Comparison of ENCODE assay signal across 18 cellular contexts in genomic region chr4:1797861-1798529, GRCh38.
"Had no signal": no experiment of that assay in that cellular context is flagged by ENCODE, and none has a peak within 500 bp of the region (broad histone marks: within the 10 kb centered on the region; RNA-seq: fewer than 3 reads in every experiment).

No MANE protein-coding gene starts in this region.

- H3K27me3 ChIP-seq: cardiac muscle cell had no signal

- H3K9me3 Mint-ChIP-seq: activated CD4-positive, alpha-beta memory T cell treated with anti-CD3 and anti-CD28 coated beads for 36 hours; activated naive CD8-positive, alpha-beta T cell treated with anti-CD3 and anti-CD28 coated beads, Interleukin-2, amount 10 ng/mL, durations not matched to agents 7 days and 5 days; activated T-cell treated with anti-CD3 and anti-CD28 coated beads, Interleukin-2, amount 50 U/mL, for 72 hours; neural progenitor cell had no signal

- H3K4me3 Mint-ChIP-seq: activated CD4-positive, alpha-beta memory T cell treated with anti-CD3 and anti-CD28 coated beads for 36 hours; activated naive CD8-positive, alpha-beta T cell treated with anti-CD3 and anti-CD28 coated beads, Interleukin-2, amount 10 ng/mL, durations not matched to agents 7 days and 5 days; activated T-cell treated with anti-CD3 and anti-CD28 coated beads, Interleukin-2, amount 50 U/mL, for 72 hours; neural progenitor cell had no signal

- H3K27ac Mint-ChIP-seq: activated CD4-positive, alpha-beta memory T cell treated with anti-CD3 and anti-CD28 coated beads for 36 hours; activated naive CD8-positive, alpha-beta T cell treated with anti-CD3 and anti-CD28 coated beads, Interleukin-2, amount 10 ng/mL, durations not matched to agents 7 days and 5 days; activated T-cell treated with anti-CD3 and anti-CD28 coated beads, Interleukin-2, amount 50 U/mL, for 72 hours; neural progenitor cell had no signal

- H3K4me1 Mint-ChIP-seq: activated naive CD8-positive, alpha-beta T cell treated with anti-CD3 and anti-CD28 coated beads, Interleukin-2, amount 10 ng/mL, durations not matched to agents 7 days and 5 days had no signal

- H3K36me3 Mint-ChIP-seq: activated CD4-positive, alpha-beta memory T cell treated with anti-CD3 and anti-CD28 coated beads for 36 hours; activated naive CD8-positive, alpha-beta T cell treated with anti-CD3 and anti-CD28 coated beads, Interleukin-2, amount 10 ng/mL, durations not matched to agents 7 days and 5 days had no signal

- H3K4me2 ChIP-seq: neural progenitor cell had no signal

- DNase-seq: activated CD4-positive, alpha-beta memory T cell treated with anti-CD3 and anti-CD28 coated beads for 36 hours; activated naive CD8-positive, alpha-beta T cell treated with anti-CD3 and anti-CD28 coated beads, Interleukin-2, amount 10 ng/mL, durations not matched to agents 7 days and 5 days; activated T-cell treated with anti-CD3 and anti-CD28 coated beads, Interleukin-2, amount 50 U/mL, for 72 hours; esophagus squamous epithelium; foreskin fibroblast; heart left ventricle; islet precursor cell; left ventricle myocardium superior; sigmoid colon; stimulated activated CD4-positive, alpha-beta T cell treated with anti-CD3 and anti-CD28 coated beads, Interleukin-12 subunit alpha, Interleukin-12 subunit beta, amount 100 ng/mL, for 4 hours; stimulated activated CD4-positive, alpha-beta T cell treated with anti-CD3 and anti-CD28 coated beads, Interleukin-2, amount 100 ng/mL, for 48 hours; stimulated activated naive CD4-positive, alpha-beta T cell treated with Interleukin-2 at 50 U/mL for 16 hours; T-helper 1 cell had no signal

- H3K9me3 ChIP-seq: ascending aorta, esophagus squamous epithelium, heart left ventricle, sigmoid colon, thoracic aorta had no signal

- ATAC-seq: activated T-cell treated with anti-CD3 and anti-CD28 coated beads, Interleukin-2, amount 50 U/mL, for 72 hours; heart left ventricle; left ventricle myocardium superior had no signal

- H3K4me3 ChIP-seq: ascending aorta, cardiac muscle cell, heart left ventricle, neural progenitor cell, sigmoid colon, thoracic aorta had no signal

- H2AFZ ChIP-seq: neural progenitor cell had no signal

- H3K27ac ChIP-seq: ascending aorta, cardiac muscle cell, heart left ventricle, neural progenitor cell, sigmoid colon, thoracic aorta, VCaP had no signal

- H3K36me3 ChIP-seq: ascending aorta, cardiac muscle cell, heart left ventricle, neural progenitor cell, sigmoid colon, thoracic aorta had no signal
